13 cellular contexts compared by ENCODE assay signal in genomic region chr11:121582296-121582695, GRCh38.
DNase-seq lines count a peak whose midpoint lies in the region; ATAC-seq, FAIRE-seq and TF ChIP-seq lines count a peak whose summit lies in the region.
"Had no signal": no experiment of that assay in that cellular context is flagged by ENCODE, and none has a peak within 500 bp of the region (broad histone marks: within the 10 kb centered on the region; RNA-seq: fewer than 3 reads in every experiment).

No MANE protein-coding gene starts in this region.

- H3K4me3 Mint-ChIP-seq in activated T-helper 2 cell treated with anti-CD3 and anti-CD28 coated beads, Interferon-gamma antibody, Interleukin-2, Interleukin-4, amounts not matched to agents 10 μg/mL and 5 μg/mL and 100 μg/mL, durations not matched to agents 14 hours and 24 hours and 36 hours (ENCODE audit: low read depth) = no peak overlapping the region
- H3K4me3 Mint-ChIP-seq in natural killer cell = no peak overlapping the region
- H3K4me3 Mint-ChIP-seq: activated T-cell treated with anti-CD3 and anti-CD28 coated beads, Interleukin-2, amount 50 U/mL, for 4 hours had no signal

- H3K9me3 Mint-ChIP-seq in activated T-helper 2 cell treated with anti-CD3 and anti-CD28 coated beads, Interferon-gamma antibody, Interleukin-2, Interleukin-4, amounts not matched to agents 10 μg/mL and 5 μg/mL and 100 μg/mL, durations not matched to agents 14 hours and 24 hours and 36 hours = peaks cover 11% of the 10 kb centered on the region
- H3K9me3 Mint-ChIP-seq in natural killer cell = peaks cover 0 to 8% of the 10 kb centered on the region in 2 donors

- FAIRE-seq in GM12891 (lab: Jason Lieb, UNC) (peak; percentile 85), HTR-8/SVneo (lab: Jason Lieb, UNC) (no peak)

- no peak for TF ChIP-seq POLR2A in GM12891 (IDR thresholded peaks at IDR 0.05; ENCODE audit: low read depth, low read length)

- no peak for TF ChIP-seq CTCF in natural killer cell (IDR thresholded peaks at IDR 0.05)

- intact Hi-C loops in activated T-helper 2 cell treated with anti-CD3 and anti-CD28 coated beads, Interferon-gamma antibody, Interleukin-2, Interleukin-4, amounts not matched to agents 10 μg/mL and 5 μg/mL and 100 μg/mL, durations not matched to agents 14 hours and 24 hours and 36 hours (cut with micrococcal nuclease) = loop anchor here (5.0 kb wide), 1 partner anchor 120 kb away; no protein-coding TSS in a partner anchor
- intact Hi-C loops in natural killer cell (cut with micrococcal nuclease) = no loop called here

- peaks cover 77% of the 10 kb centered on the region for H3K36me3 Mint-ChIP-seq in activated T-helper 2 cell treated with anti-CD3 and anti-CD28 coated beads, Interferon-gamma antibody, Interleukin-2, Interleukin-4, amounts not matched to agents 10 μg/mL and 5 μg/mL and 100 μg/mL, durations not matched to agents 14 hours and 24 hours and 36 hours (ENCODE audit: low read depth)
- H3K36me3 Mint-ChIP-seq in natural killer cell = peaks cover 28% of the 10 kb centered on the region

- H3K4me1 Mint-ChIP-seq in activated T-helper 2 cell treated with anti-CD3 and anti-CD28 coated beads, Interferon-gamma antibody, Interleukin-2, Interleukin-4, amounts not matched to agents 10 μg/mL and 5 μg/mL and 100 μg/mL, durations not matched to agents 14 hours and 24 hours and 36 hours (ENCODE audit: low read depth) = peaks cover 29% of the 10 kb centered on the region
- H3K4me1 Mint-ChIP-seq in natural killer cell = peaks cover 40 to 57% of the 10 kb centered on the region in 2 donors

- H3K27ac Mint-ChIP-seq in activated T-helper 2 cell treated with anti-CD3 and anti-CD28 coated beads, Interferon-gamma antibody, Interleukin-2, Interleukin-4, amounts not matched to agents 10 μg/mL and 5 μg/mL and 100 μg/mL, durations not matched to agents 14 hours and 24 hours and 36 hours = peak overlapping the region; percentile 77
- peak overlapping the region; percentile 52 to 87 for H3K27ac Mint-ChIP-seq in natural killer cell
- H3K27ac Mint-ChIP-seq: progenitor cell of endocrine pancreas had no signal

- no peaks in the 10 kb centered on the region for H3K27me3 Mint-ChIP-seq in activated T-helper 2 cell treated with anti-CD3 and anti-CD28 coated beads, Interferon-gamma antibody, Interleukin-2, Interleukin-4, amounts not matched to agents 10 μg/mL and 5 μg/mL and 100 μg/mL, durations not matched to agents 14 hours and 24 hours and 36 hours (ENCODE audit: low read depth)
- no peaks in the 10 kb centered on the region for H3K27me3 Mint-ChIP-seq in natural killer cell (ENCODE audit: low read depth in 2 of 2)
- H3K27me3 Mint-ChIP-seq: progenitor cell of endocrine pancreas had no signal

- peak; percentile 36 to 62 (median 54) for ATAC-seq in natural killer cell
- ATAC-seq in GM21423 (IDR thresholded peaks at IDR 0.05; ENCODE audit: unreplicated experiment) = no peak
- ATAC-seq: lower lobe of right lung had no signal

- DNase-seq in GM12891 (ENCODE audit: insufficient read length, low spot score) = no peak
- peak; percentile 32 for DNase-seq in NCI-H2029 (lab: John Stamatoyannopoulos, UW)
- DNase-seq in activated T-helper 2 cell treated with anti-CD3 and anti-CD28 coated beads, Interferon-gamma antibody, Interleukin-2, Interleukin-4, amounts not matched to agents 10 μg/mL and 5 μg/mL and 100 μg/mL, durations not matched to agents 14 hours and 24 hours and 36 hours (ENCODE audit: low spot score) = no peak
- no peak for DNase-seq in natural killer cell
- DNase-seq in HTR-8/SVneo (ENCODE audit: insufficient read length, low spot score) = no peak
- DNase-seq in activated effector memory CD4-positive, alpha-beta T cell treated with anti-CD3 and anti-CD28 coated beads, Interleukin-2, amount 50 U/mL, for 16 hours = no peak
- DNase-seq in GM19238 (ENCODE audit: insufficient read length, low spot score) = no peak
- DNase-seq: activated T-cell treated with anti-CD3 and anti-CD28 coated beads, Interleukin-2, amount 50 U/mL, for 4 hours; DMS79; lower lobe of right lung; NCI-H226 had no signal

TF ChIP-seq in GM12891, 5 proteins besides CTCF, POLR2A, EP300 and RAD21:
- TF ChIP-seq PAX5 (IDR thresholded peaks at IDR 0.05; ENCODE audit: insufficient read depth, low read length, severe bottlenecking) (no peak), POU2F2 (IDR thresholded peaks at IDR 0.05; ENCODE audit: low read depth, low read length) (no peak), SPI1 (IDR thresholded peaks at IDR 0.05; ENCODE audit: low read depth, low read length) (no peak), POLR2AphosphoS5 (IDR thresholded peaks at IDR 0.05; ENCODE audit: low read depth, low read length) (no peak), TAF1 (IDR thresholded peaks at IDR 0.05; ENCODE audit: low read depth, low read length) (no peak)
